Comparison of ENCODE assay signal across 29 cellular contexts in genomic region chr7:12053561-12053960, GRCh38.
DNase-seq lines count a peak whose midpoint lies in the region; ATAC-seq and TF ChIP-seq lines count a peak whose summit lies in the region.
"Had no signal": no experiment of that assay in that cellular context is flagged by ENCODE, and none has a peak within 500 bp of the region (broad histone marks: within the 10 kb centered on the region; RNA-seq: fewer than 3 reads in every experiment).

No MANE protein-coding gene starts in this region.

- H3K79me2 ChIP-seq in trophoblast cell (ENCODE audit: control insufficient read depth, insufficient read depth, low read length, poor library complexity) = no peaks in the 10 kb centered on the region

- H3K79me1 ChIP-seq in IMR-90 (ENCODE audit: low read depth in 1 of 2, low read length in 2 of 2) = no peaks in the 10 kb centered on the region
- no peaks in the 10 kb centered on the region for H3K79me1 ChIP-seq in trophoblast cell (ENCODE audit: low read length)

- BruUV-seq in IMR-90 (replicated peaks; lab: Mats Ljungman, UMichigan) = no TSS peak

- no peak for TF ChIP-seq CTCF in IMR-90 (conservative IDR thresholded peaks at IDR 0.05; ENCODE audit: low read depth, low read length)
- TF ChIP-seq CTCF in vagina (IDR thresholded peaks at IDR 0.05) = no peak

- intact Hi-C loops in IMR-90 (cut with micrococcal nuclease) = no loop called here
- intact Hi-C loops in vagina (cut with DNase I) = no loop called here

- H3K4me1 ChIP-seq in IMR-90 (ENCODE audit: control insufficient read depth, insufficient read depth, low read length) (peaks cover 5% of the 10 kb centered on the region), trophoblast cell (ENCODE audit: control insufficient read depth in 1 of 2, insufficient read depth in 2 of 2, low read length in 2 of 2) (no peaks in the 10 kb centered on the region), vagina (no peaks in the 10 kb centered on the region)
- H3K4me1 ChIP-seq: A549; BE2C; BLaER1; BLaER1 treated with 17β-estradiol and CSF1 and Interleukin-3, amounts not matched to agents 10 nM and 100 nM; Caco-2 had no signal

- H2AK5ac ChIP-seq in IMR-90 (ENCODE audit: low read depth, low read length) (0 out of 2 replicates have a peak overlapping the region, but pooled peaks have one; percentile 12), trophoblast cell (ENCODE audit: low read length) (no peak overlapping the region)

- H3K9me3 ChIP-seq in IMR-90 (ENCODE audit: control insufficient read depth, insufficient read depth, low read length) = peaks cover 12% of the 10 kb centered on the region
- peaks cover 7% of the 10 kb centered on the region for H3K9me3 ChIP-seq in trophoblast cell (ENCODE audit: insufficient read depth, low read depth, low read length)
- no peaks in the 10 kb centered on the region for H3K9me3 ChIP-seq in vagina

- H2BK12ac ChIP-seq in trophoblast cell (ENCODE audit: low read length) = no peak overlapping the region

- H3K4ac ChIP-seq in IMR-90 (ENCODE audit: low read depth, low read length) (no peak overlapping the region), trophoblast cell (ENCODE audit: low read depth, low read length) (no peak overlapping the region)

- DNase-seq in IMR-90 (no peak), trophoblast cell (peak; percentile 90 to 95), vagina (ENCODE audit: extremely low spot score in 2 of 2) (no peak)
- DNase-seq: 8988T; ACHN; AML-193; BE2C; C1 segment of cervical spinal cord; Caco-2; Calu3; CD4-positive, alpha-beta memory T cell; CD4-positive, alpha-beta T cell; CD4-positive, CD25-positive, alpha-beta regulatory T cell; CD8-positive, alpha-beta memory T cell; CD8-positive, alpha-beta T cell; COR-L47; DMS 273 treated with DMSO at 0.1 percent for 48 hours; DMS153; DMS53; DMS79; DMS79 treated with DMSO at 0.1 percent for 48 hours; DND-41; EL had no signal

- ATAC-seq in IMR-90 (ENCODE audit: low read depth) (no peak), HG03565 (IDR thresholded peaks at IDR 0.05; ENCODE audit: unreplicated experiment) (no peak)
- ATAC-seq: A549; CD8-positive, alpha-beta T cell had no signal

- POLR2A ChIA-PET in IMR-90 (lab: Charles Lee; ENCODE audit: unreplicated experiment) = no interaction called here

- no peak overlapping the region for H2AFZ ChIP-seq in IMR-90 (replicated peaks; ENCODE audit: low read length, poor library complexity)
- no peak overlapping the region for H2AFZ ChIP-seq in trophoblast cell (ENCODE audit: insufficient read depth, low read length, poor library complexity)

- no peaks in the 10 kb centered on the region for H3K36me3 ChIP-seq in IMR-90 (ENCODE audit: control insufficient read depth, insufficient read depth, low read length)
- H3K36me3 ChIP-seq in trophoblast cell (ENCODE audit: control insufficient read depth in 1 of 2, insufficient read depth in 2 of 2, low read length in 2 of 2) = no peaks in the 10 kb centered on the region
- no peaks in the 10 kb centered on the region for H3K36me3 ChIP-seq in vagina
- H3K36me3 ChIP-seq: BE2C; BLaER1; BLaER1 treated with 17β-estradiol and CSF1 and Interleukin-3, amounts not matched to agents 10 nM and 100 nM had no signal

- no peak overlapping the region for H4K5ac ChIP-seq in IMR-90 (ENCODE audit: low read depth, low read length)

- no peaks in the 10 kb centered on the region; the same call in 1 of the 2 replicates for H3K9me1 ChIP-seq in IMR-90 (ENCODE audit: insufficient read depth, low read length)

- H2AK9ac ChIP-seq in IMR-90 (replicated peaks; ENCODE audit: low read depth, low read length, poor library complexity) = no peak overlapping the region

- H2BK120ac ChIP-seq in IMR-90 (ENCODE audit: low read depth, low read length) (peak overlapping the region; percentile 39; the same call in 1 of the 2 replicates), trophoblast cell (ENCODE audit: insufficient read depth, low read length, poor library complexity) (no peak overlapping the region)

- H3K23ac ChIP-seq in IMR-90 (ENCODE audit: low read depth, low read length) (no peak overlapping the region), trophoblast cell (ENCODE audit: low read length) (no peak overlapping the region)

- H3K27me3 ChIP-seq in IMR-90 (ENCODE audit: control insufficient read depth, insufficient read depth, low read length) (no peaks in the 10 kb centered on the region), trophoblast cell (ENCODE audit: insufficient read depth, low read length) (no peaks in the 10 kb centered on the region), vagina (no peaks in the 10 kb centered on the region)
- H3K27me3 ChIP-seq: BE2C; BLaER1; BLaER1 treated with 17β-estradiol and CSF1 and Interleukin-3, amounts not matched to agents 10 nM and 100 nM had no signal

- H3K27ac ChIP-seq in IMR-90 (ENCODE audit: insufficient read depth, low read length) (no peak overlapping the region), trophoblast cell (ENCODE audit: low read depth, low read length) (no peak overlapping the region), vagina (no peak overlapping the region)
- H3K27ac ChIP-seq: 22Rv1; A549; BLaER1; BLaER1 treated with 17β-estradiol and CSF1 and Interleukin-3, amounts not matched to agents 10 nM and 100 nM; C4-2B had no signal

- no peak overlapping the region for H3K4me2 ChIP-seq in IMR-90 (ENCODE audit: low read depth, low read length)
- no peak overlapping the region for H3K4me2 ChIP-seq in trophoblast cell (ENCODE audit: low read length)
- H3K4me2 ChIP-seq: A549; BLaER1; BLaER1 treated with 17β-estradiol and CSF1 and Interleukin-3, amounts not matched to agents 10 nM and 100 nM had no signal

- dilution Hi-C loops in IMR-90 (cut with HindIII; ENCODE audit: low sequenced_read_pairs, unreplicated experiment) = no loop called here

- no peak overlapping the region for H4K8ac ChIP-seq in IMR-90 (ENCODE audit: low read depth in 2 of 2, low read length in 2 of 2)
- no peak overlapping the region for H4K8ac ChIP-seq in trophoblast cell (ENCODE audit: low read depth, low read length)

- no peak for TF ChIP-seq POLR2A in IMR-90 (IDR thresholded peaks at IDR 0.05; ENCODE audit: low read depth, low read length)
- TF ChIP-seq POLR2A in vagina (IDR thresholded peaks at IDR 0.05) = no peak

- H3K56ac ChIP-seq in IMR-90 (ENCODE audit: extremely low read depth, insufficient read depth, low read length) = no peak overlapping the region

- CTCF ChIA-PET in IMR-90 (lab: Yijun Ruan, JAX) = no interaction called here

- H3K9ac ChIP-seq in IMR-90 (ENCODE audit: low read depth, low read length) = no peak overlapping the region
- H3K9ac ChIP-seq in trophoblast cell (ENCODE audit: low read length) = no peak overlapping the region
- H3K9ac ChIP-seq: BLaER1; BLaER1 treated with 17β-estradiol and CSF1 and Interleukin-3, amounts not matched to agents 10 nM and 100 nM had no signal

- no peak for TF ChIP-seq RAD21 in IMR-90 (IDR thresholded peaks at IDR 0.05; ENCODE audit: low read length)

- H4K91ac ChIP-seq in IMR-90 (ENCODE audit: insufficient read depth, low read depth, low read length) (no peak overlapping the region), trophoblast cell (ENCODE audit: low read depth, low read length) (no peak overlapping the region)

- H3K4me3 ChIP-seq in IMR-90 (ENCODE audit: insufficient read depth, low read depth, low read length) = no peak overlapping the region
- no peak overlapping the region for H3K4me3 ChIP-seq in trophoblast cell (ENCODE audit: low read depth, low read length)
- H3K4me3 ChIP-seq in vagina = no peak overlapping the region
- H3K4me3 ChIP-seq: A549; BLaER1; BLaER1 treated with 17β-estradiol and CSF1 and Interleukin-3, amounts not matched to agents 10 nM and 100 nM had no signal

- H2BK5ac ChIP-seq in IMR-90 (ENCODE audit: low read depth, low read length, poor library complexity, severe bottlenecking) = no peak overlapping the region
- no peak overlapping the region for H2BK5ac ChIP-seq in trophoblast cell (ENCODE audit: low read depth, low read length, poor library complexity)

- H4K12ac ChIP-seq in trophoblast cell (ENCODE audit: low read depth, low read length) = no peak overlapping the region

- no peaks in the 10 kb centered on the region for H4K20me1 ChIP-seq in IMR-90 (ENCODE audit: insufficient read depth, low read length)
- H4K20me1 ChIP-seq: BLaER1; BLaER1 treated with 17β-estradiol and CSF1 and Interleukin-3, amounts not matched to agents 10 nM and 100 nM had no signal

- 0 out of 2 replicates have a peak overlapping the region, but pooled peaks have one; percentile 19 for H3K14ac ChIP-seq in IMR-90 (replicated peaks; ENCODE audit: low read depth, low read length)
- no peak overlapping the region for H3K14ac ChIP-seq in trophoblast cell (ENCODE audit: low read length)

- H2BK20ac ChIP-seq in IMR-90 (ENCODE audit: low read depth, low read length) = no peak overlapping the region; the same call in 1 of the 2 replicates

- H3K18ac ChIP-seq in IMR-90 (ENCODE audit: low read depth, low read length) (no peak overlapping the region; the same call in 1 of the 2 replicates), trophoblast cell (ENCODE audit: low read length) (no peak overlapping the region)

- WGBS in IMR-90 (ENCODE audit: extremely low coverage in 2 of 2, insufficient read length in 1 of 2), 2 experiments = no CpG with 5 or more reads among the region's 5 CpGs
- WGBS in trophoblast cell (ENCODE audit: extremely low coverage, insufficient coverage, insufficient read length) = no CpG with 5 or more reads among the region's 5 CpGs

- in situ Hi-C loops in IMR-90 (cut with MboI; ENCODE audit: low sequenced_read_pairs) = loop anchor here (25.0 kb wide), 2 partner anchors 434 to 616 kb away; no protein-coding TSS in a partner anchor

- peak overlapping the region; percentile 58; the same call in 1 of the 3 replicates for H2BK15ac ChIP-seq in IMR-90 (ENCODE audit: low read depth, low read length)

TF ChIP-seq in IMR-90, 13 proteins besides CTCF, POLR2A, EP300 and RAD21 (continues in another document):
- TF ChIP-seq MXI1 (IDR thresholded peaks at IDR 0.05; ENCODE audit: borderline replicate concordance, low read depth, low read length) (no peak), FOS (IDR thresholded peaks at IDR 0.05; ENCODE audit: low read depth, low read length) (no peak), NFE2L2 (IDR thresholded peaks at IDR 0.05; ENCODE audit: low read depth, low read length) (no peak), RCOR1 (IDR thresholded peaks at IDR 0.05; ENCODE audit: insufficient replicate concordance, low read length) (no peak), CEBPB (IDR thresholded peaks at IDR 0.05; ENCODE audit: low read depth, low read length) (no peak), MAFK (IDR thresholded peaks at IDR 0.05; ENCODE audit: low read depth, low read length) (no peak), ELK1 (IDR thresholded peaks at IDR 0.05; ENCODE audit: borderline replicate concordance, low read depth, low read length) (no peak)

Comparison
In these comparisons a context has a peak if more than half of its experiments do, and no peak if none do; other contexts are left out.
1. DNase-seq: peak in trophoblast cell (2 of 2); none in IMR-90 (single experiment) and vagina (0 of 2).